In genomic region chr11:34052608-34053160, GRCh38 we compare ENCODE assay signal across 1 cellular context.
TF ChIP-seq lines count a peak whose summit lies in the region.

No MANE protein-coding gene starts in this region.

TF ChIP-seq in endothelial cell of umbilical vein, 7 proteins besides CTCF, POLR2A, EP300 and RAD21:
- TF ChIP-seq POLR2AphosphoS5 (IDR thresholded peaks at IDR 0.05; ENCODE audit: insufficient read depth, low read depth, low read length): no peak
- TF ChIP-seq JUN (IDR thresholded peaks at IDR 0.05; ENCODE audit: borderline replicate concordance, insufficient read depth, insufficient read length, low read depth): no peak
- TF ChIP-seq MAX (IDR thresholded peaks at IDR 0.05; ENCODE audit: insufficient read depth, insufficient read length): no peak
- TF ChIP-seq EZH2 (IDR thresholded peaks at IDR 0.05; ENCODE audit: borderline replicate concordance, low read depth, low read length, severe bottlenecking): no peak
- no peak for TF ChIP-seq GATA2 (IDR thresholded peaks at IDR 0.05; ENCODE audit: insufficient read depth, insufficient read length, low read depth, low read length)
- no peak for TF ChIP-seq FOS (IDR thresholded peaks at IDR 0.05; ENCODE audit: borderline replicate concordance, insufficient read depth, low read length)
- TF ChIP-seq MYC (IDR thresholded peaks at IDR 0.05; ENCODE audit: low read depth, low read length): no peak
